ENCODE assay signal across 9 cellular contexts in genomic region chr9:128254855-128255759, GRCh38.
DNase-seq lines count a peak whose midpoint lies in the region; TF ChIP-seq lines count a peak whose summit lies in the region.
"Had no signal": no experiment of that assay in that cellular context is flagged by ENCODE, and none has a peak within 500 bp of the region (broad histone marks: within the 10 kb centered on the region; RNA-seq: fewer than 3 reads in every experiment).

No MANE protein-coding gene starts in this region.

- DNase-seq in DMS53 (lab: John Stamatoyannopoulos, UW) (peak; percentile 80), DMS53 treated with DMSO at 0.1 percent for 48 hours (lab: John Stamatoyannopoulos, UW; ENCODE audit: unreplicated experiment) (no peak), MV-4-11 (lab: John Stamatoyannopoulos, UW) (peak; percentile 6), coronary artery (ENCODE audit: low spot score) (no peak), medulla oblongata (ENCODE audit: extremely low spot score) (peak; percentile 49), SKM-1 treated with dmso at 0.1 percent for 144 hours (lab: John Stamatoyannopoulos, UW; ENCODE audit: unreplicated experiment) (no peak)
- peak; percentile 47 for DNase-seq in activated CD4-positive, alpha-beta T cell treated with anti-CD3 and anti-CD28 coated beads for 4 hours
- peak; percentile 18 to 25 for DNase-seq in stimulated activated CD8-positive, alpha-beta memory T cell treated with anti-CD3 and anti-CD28 coated beads, Interleukin-4, amount 100 ng/mL, for 4 hours (ENCODE audit: low read depth in 2 of 2, low spot score in 1 of 2)

- H3K4me3 ChIP-seq in coronary artery = no peak overlapping the region
- H3K4me3 ChIP-seq: BLaER1 had no signal

- peak; percentile 80 for TF ChIP-seq CTCF in coronary artery (IDR thresholded peaks at IDR 0.05)

- H3K27ac ChIP-seq in coronary artery = no peak overlapping the region
- H3K27ac ChIP-seq: BLaER1 had no signal

Comparison
In these comparisons a context has a peak if more than half of its experiments do, and no peak if none do; other contexts are left out.
1. DNase-seq: peak in DMS53 (single experiment), MV-4-11 (single experiment), activated CD4-positive, alpha-beta T cell treated with anti-CD3 and anti-CD28 coated beads for 4 hours (2 of 2), medulla oblongata (single experiment) and stimulated activated CD8-positive, alpha-beta memory T cell treated with anti-CD3 and anti-CD28 coated beads, Interleukin-4, amount 100 ng/mL, for 4 hours (2 of 2); none in DMS53 treated with DMSO at 0.1 percent for 48 hours (single experiment), coronary artery (single experiment) and SKM-1 treated with dmso at 0.1 percent for 144 hours (single experiment).